ENCODE assay signal across 1 cellular context in the genomic region with DNA sequence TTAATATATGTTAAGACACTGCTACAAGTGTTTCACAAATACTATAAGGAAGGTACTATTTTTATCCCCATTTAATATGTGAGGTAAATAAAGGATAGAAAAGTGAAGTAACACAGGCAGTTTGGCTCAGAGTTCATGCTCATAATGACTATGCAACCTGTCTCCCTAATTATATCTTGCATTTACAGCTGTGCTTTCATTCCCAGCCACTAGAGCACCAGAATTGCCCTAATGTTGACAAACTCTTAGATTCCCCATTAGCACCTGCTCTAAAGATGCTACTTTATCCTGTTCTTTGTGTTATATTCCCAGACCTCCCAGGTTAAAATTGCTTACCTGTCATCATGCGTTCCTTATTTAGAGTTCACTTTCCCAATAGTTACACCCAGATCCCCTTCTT.
TF ChIP-seq lines count a peak whose summit lies in the region.

No MANE protein-coding gene starts in this region.

TF ChIP-seq in GM23338, 12 proteins besides CTCF, POLR2A, EP300 and RAD21 (continued from another document):
- TF ChIP-seq, protein P1, sequence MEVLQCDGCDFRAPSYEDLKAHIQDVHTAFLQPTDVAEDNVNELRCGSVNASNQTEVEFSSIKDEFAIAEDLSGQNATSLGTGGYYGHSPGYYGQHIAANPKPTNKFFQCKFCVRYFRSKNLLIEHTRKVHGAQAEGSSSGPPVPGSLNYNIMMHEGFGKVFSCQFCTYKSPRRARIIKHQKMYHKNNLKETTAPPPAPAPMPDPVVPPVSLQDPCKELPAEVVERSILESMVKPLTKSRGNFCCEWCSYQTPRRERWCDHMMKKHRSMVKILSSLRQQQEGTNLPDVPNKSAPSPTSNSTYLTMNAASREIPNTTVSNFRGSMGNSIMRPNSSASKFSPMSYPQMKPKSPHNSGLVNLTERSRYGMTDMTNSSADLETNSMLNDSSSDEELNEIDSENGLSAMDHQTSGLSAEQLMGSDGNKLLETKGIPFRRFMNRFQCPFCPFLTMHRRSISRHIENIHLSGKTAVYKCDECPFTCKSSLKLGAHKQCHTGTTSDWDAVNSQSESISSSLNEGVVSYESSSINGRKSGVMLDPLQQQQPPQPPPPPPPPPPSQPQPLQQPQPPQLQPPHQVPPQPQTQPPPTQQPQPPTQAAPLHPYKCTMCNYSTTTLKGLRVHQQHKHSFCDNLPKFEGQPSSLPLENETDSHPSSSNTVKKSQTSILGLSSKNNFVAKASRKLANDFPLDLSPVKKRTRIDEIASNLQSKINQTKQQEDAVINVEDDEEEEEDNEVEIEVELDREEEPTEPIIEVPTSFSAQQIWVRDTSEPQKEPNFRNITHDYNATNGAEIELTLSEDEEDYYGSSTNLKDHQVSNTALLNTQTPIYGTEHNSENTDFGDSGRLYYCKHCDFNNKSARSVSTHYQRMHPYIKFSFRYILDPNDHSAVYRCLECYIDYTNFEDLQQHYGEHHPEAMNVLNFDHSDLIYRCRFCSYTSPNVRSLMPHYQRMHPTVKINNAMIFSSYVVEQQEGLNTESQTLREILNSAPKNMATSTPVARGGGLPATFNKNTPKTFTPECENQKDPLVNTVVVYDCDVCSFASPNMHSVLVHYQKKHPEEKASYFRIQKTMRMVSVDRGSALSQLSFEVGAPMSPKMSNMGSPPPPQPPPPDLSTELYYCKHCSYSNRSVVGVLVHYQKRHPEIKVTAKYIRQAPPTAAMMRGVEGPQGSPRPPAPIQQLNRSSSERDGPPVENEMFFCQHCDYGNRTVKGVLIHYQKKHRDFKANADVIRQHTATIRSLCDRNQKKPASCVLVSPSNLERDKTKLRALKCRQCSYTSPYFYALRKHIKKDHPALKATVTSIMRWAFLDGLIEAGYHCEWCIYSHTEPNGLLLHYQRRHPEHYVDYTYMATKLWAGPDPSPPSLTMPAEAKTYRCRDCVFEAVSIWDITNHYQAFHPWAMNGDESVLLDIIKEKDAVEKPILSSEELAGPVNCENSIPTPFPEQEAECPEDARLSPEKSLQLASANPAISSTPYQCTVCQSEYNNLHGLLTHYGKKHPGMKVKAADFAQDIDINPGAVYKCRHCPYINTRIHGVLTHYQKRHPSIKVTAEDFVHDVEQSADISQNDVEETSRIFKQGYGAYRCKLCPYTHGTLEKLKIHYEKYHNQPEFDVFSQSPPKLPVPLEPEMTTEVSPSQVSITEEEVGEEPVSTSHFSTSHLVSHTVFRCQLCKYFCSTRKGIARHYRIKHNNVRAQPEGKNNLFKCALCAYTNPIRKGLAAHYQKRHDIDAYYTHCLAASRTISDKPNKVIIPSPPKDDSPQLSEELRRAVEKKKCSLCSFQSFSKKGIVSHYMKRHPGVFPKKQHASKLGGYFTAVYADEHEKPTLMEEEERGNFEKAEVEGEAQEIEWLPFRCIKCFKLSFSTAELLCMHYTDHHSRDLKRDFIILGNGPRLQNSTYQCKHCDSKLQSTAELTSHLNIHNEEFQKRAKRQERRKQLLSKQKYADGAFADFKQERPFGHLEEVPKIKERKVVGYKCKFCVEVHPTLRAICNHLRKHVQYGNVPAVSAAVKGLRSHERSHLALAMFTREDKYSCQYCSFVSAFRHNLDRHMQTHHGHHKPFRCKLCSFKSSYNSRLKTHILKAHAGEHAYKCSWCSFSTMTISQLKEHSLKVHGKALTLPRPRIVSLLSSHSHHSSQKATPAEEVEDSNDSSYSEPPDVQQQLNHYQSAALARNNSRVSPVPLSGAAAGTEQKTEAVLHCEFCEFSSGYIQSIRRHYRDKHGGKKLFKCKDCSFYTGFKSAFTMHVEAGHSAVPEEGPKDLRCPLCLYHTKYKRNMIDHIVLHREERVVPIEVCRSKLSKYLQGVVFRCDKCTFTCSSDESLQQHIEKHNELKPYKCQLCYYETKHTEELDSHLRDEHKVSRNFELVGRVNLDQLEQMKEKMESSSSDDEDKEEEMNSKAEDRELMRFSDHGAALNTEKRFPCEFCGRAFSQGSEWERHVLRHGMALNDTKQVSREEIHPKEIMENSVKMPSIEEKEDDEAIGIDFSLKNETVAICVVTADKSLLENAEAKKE (CRISPR knock-in tag; IDR thresholded peaks at IDR 0.05) = no peak
- TF ChIP-seq NANOG (IDR thresholded peaks at IDR 0.05; ENCODE audit: borderline replicate concordance) (no peak), ZNF114 (CRISPR knock-in tag; IDR thresholded peaks at IDR 0.05) (no peak)
